In genomic region chr18:45775241-45775676, GRCh38 we compare ENCODE assay signal across 8 cellular contexts. TPM values are rescaled to one million over a fixed set of nuclear protein-coding genes. Genes with fewer than 3 reads are reported as not detected.
DNase-seq lines count a peak whose midpoint lies in the region; ATAC-seq and TF ChIP-seq lines count a peak whose summit lies in the region.

No MANE protein-coding gene starts in this region.

- POLR2A ChIA-PET in BJ (lab: Charles Lee) = no interaction called here

- no peak for TF ChIP-seq CTCF in BJ (IDR thresholded peaks at IDR 0.05; ENCODE audit: insufficient read depth, low read depth, low read length)
- no peak for TF ChIP-seq CTCF in neural cell (IDR thresholded peaks at IDR 0.05; ENCODE audit: poor library complexity, severe bottlenecking)
- TF ChIP-seq CTCF in stomach (IDR thresholded peaks at IDR 0.05) = no peak

- no peaks in the 10 kb centered on the region for H3K36me3 Mint-ChIP-seq in activated T-helper 1 cell treated with anti-CD3 and anti-CD28 coated beads, Interleukin-12 subunit alpha, Interleukin-12 subunit beta, Interleukin-2, Interleukin-4 antibody, amounts not matched to agents 30 ng/mL and 10 ng/mL and 1 ng/mL, durations not matched to agents 14 hours and 24 hours and 36 hours (ENCODE audit: low read depth)

- H3K27me3 ChIP-seq in BJ (ENCODE audit: control insufficient read depth, insufficient read depth, low read length) = no peaks in the 10 kb centered on the region
- H3K27me3 ChIP-seq in neural cell (ENCODE audit: insufficient read depth, low read depth, low read length) = peaks cover 12% of the 10 kb centered on the region
- no peaks in the 10 kb centered on the region for H3K27me3 ChIP-seq in stomach

- H3K9ac ChIP-seq in neural cell (ENCODE audit: low read length) = peak overlapping the region; percentile 44

- peak overlapping the region; percentile 76 for H3K4me3 Mint-ChIP-seq in activated T-helper 1 cell treated with anti-CD3 and anti-CD28 coated beads, Interleukin-12 subunit alpha, Interleukin-12 subunit beta, Interleukin-2, Interleukin-4 antibody, amounts not matched to agents 30 ng/mL and 10 ng/mL and 1 ng/mL, durations not matched to agents 14 hours and 24 hours and 36 hours

- DNase-seq in BJ (ENCODE audit: low read depth) (no peak), NCI-H2171 treated with DMSO at 0.1 percent for 48 hours (lab: John Stamatoyannopoulos, UW) (peak; percentile 79), fibroblast of peridontal ligament (ENCODE audit: extremely low read depth) (peak; percentile 78), stomach (peak; percentile 77), HuH-7.5 (ENCODE audit: low spot score) (no peak)
- peak; percentile 18 for DNase-seq in activated T-helper 1 cell treated with anti-CD3 and anti-CD28 coated beads, Interleukin-12 subunit alpha, Interleukin-12 subunit beta, Interleukin-2, Interleukin-4 antibody, amounts not matched to agents 30 ng/mL and 10 ng/mL and 1 ng/mL, durations not matched to agents 14 hours and 24 hours and 36 hours (ENCODE audit: low spot score)

- no peak for TF ChIP-seq RAD21 in neural cell (conservative IDR thresholded peaks at IDR 0.05)

- H3K9me3 Mint-ChIP-seq in activated T-helper 1 cell treated with anti-CD3 and anti-CD28 coated beads, Interleukin-12 subunit alpha, Interleukin-12 subunit beta, Interleukin-2, Interleukin-4 antibody, amounts not matched to agents 30 ng/mL and 10 ng/mL and 1 ng/mL, durations not matched to agents 14 hours and 24 hours and 36 hours = peaks cover 3% of the 10 kb centered on the region

- H3K4me1 ChIP-seq in stomach = peaks cover 0 to 17% (median 11%) of the 10 kb centered on the region in 4 donors

- no peak overlapping the region for H3K4me2 ChIP-seq in neural cell (ENCODE audit: low read length)

- H2AFZ ChIP-seq in neural cell (ENCODE audit: low read depth, low read length) = peak overlapping the region; percentile 14

- TF ChIP-seq EP300 in neural cell (conservative IDR thresholded peaks at IDR 0.05; ENCODE audit: poor library complexity, severe bottlenecking) (no peak), stomach (IDR thresholded peaks at IDR 0.05) (no peak)

- TF ChIP-seq POLR2A in stomach (IDR thresholded peaks at IDR 0.05) = no peak

- H3K4me3 ChIP-seq in BJ (ENCODE audit: low read depth, low read length) (peak overlapping the region; percentile 56), neural cell (ENCODE audit: low read length) (peak overlapping the region; percentile 62), stomach (peak overlapping the region; percentile 56 to 68 (median 60))

- peak overlapping the region; percentile 14 for H3K27ac Mint-ChIP-seq in activated T-helper 1 cell treated with anti-CD3 and anti-CD28 coated beads, Interleukin-12 subunit alpha, Interleukin-12 subunit beta, Interleukin-2, Interleukin-4 antibody, amounts not matched to agents 30 ng/mL and 10 ng/mL and 1 ng/mL, durations not matched to agents 14 hours and 24 hours and 36 hours

- H3K27ac ChIP-seq in neural cell (ENCODE audit: low read length) = no peak overlapping the region
- H3K27ac ChIP-seq in stomach = peak overlapping the region; percentile 68 to 89 (median 80)

- no peaks in the 10 kb centered on the region for H4K20me1 ChIP-seq in neural cell (ENCODE audit: insufficient read depth)

- CTCF ChIA-PET in BJ (lab: Yijun Ruan, JAX) = interaction anchor here (0.7 to 1.1 kb wide), 2 partner anchors 10 to 41 kb away, joined by 3 to 5 read pairs; no protein-coding TSS in a partner anchor

- peak; percentile 64 for ATAC-seq in GM19468 (IDR thresholded peaks at IDR 0.05; ENCODE audit: extremely low read depth, unreplicated experiment)

- 1 to 8% (median 5%) methylated on average over 31 to 35 of the region's 35 CpGs for WGBS in stomach, 5 donors

- H3K79me2 ChIP-seq in neural cell (replicated peaks; ENCODE audit: insufficient read depth, low read length) = no peaks in the 10 kb centered on the region

- H3K36me3 ChIP-seq in BJ (ENCODE audit: control insufficient read depth, insufficient read depth, low read length) (no peaks in the 10 kb centered on the region), neural cell (ENCODE audit: insufficient read depth, low read length) (no peaks in the 10 kb centered on the region), stomach (no peaks in the 10 kb centered on the region)

- H3K9me3 ChIP-seq in neural cell (ENCODE audit: low read length) = no peaks in the 10 kb centered on the region
- H3K9me3 ChIP-seq in stomach = no peaks in the 10 kb centered on the region

- peaks cover 15% of the 10 kb centered on the region for H3K4me1 Mint-ChIP-seq in activated T-helper 1 cell treated with anti-CD3 and anti-CD28 coated beads, Interleukin-12 subunit alpha, Interleukin-12 subunit beta, Interleukin-2, Interleukin-4 antibody, amounts not matched to agents 30 ng/mL and 10 ng/mL and 1 ng/mL, durations not matched to agents 14 hours and 24 hours and 36 hours (ENCODE audit: low read depth)

- no peaks in the 10 kb centered on the region for H3F3A ChIP-seq in neural cell (ENCODE audit: insufficient read depth, low read length, poor library complexity, severe bottlenecking)

- peaks cover 54% of the 10 kb centered on the region for H3K27me3 Mint-ChIP-seq in activated T-helper 1 cell treated with anti-CD3 and anti-CD28 coated beads, Interleukin-12 subunit alpha, Interleukin-12 subunit beta, Interleukin-2, Interleukin-4 antibody, amounts not matched to agents 30 ng/mL and 10 ng/mL and 1 ng/mL, durations not matched to agents 14 hours and 24 hours and 36 hours (ENCODE audit: insufficient read depth)

- intact Hi-C loops in activated T-helper 1 cell treated with anti-CD3 and anti-CD28 coated beads, Interleukin-12 subunit alpha, Interleukin-12 subunit beta, Interleukin-2, Interleukin-4 antibody, amounts not matched to agents 30 ng/mL and 10 ng/mL and 1 ng/mL, durations not matched to agents 14 hours and 24 hours and 36 hours (cut with micrococcal nuclease) = loop anchor here (5.0 kb wide), 1 partner anchor 88 kb away; no protein-coding TSS in a partner anchor
- intact Hi-C loops in stomach (cut with DNase I; ENCODE audit: low total_unique reads) = no loop called here

- H3K9me2 ChIP-seq in neural cell (ENCODE audit: insufficient read depth, low read length) = no peaks in the 10 kb centered on the region

TF ChIP-seq in neural cell, 6 proteins besides CTCF, POLR2A, EP300 and RAD21:
- no peak for TF ChIP-seq EZH2 (IDR thresholded peaks at IDR 0.05; ENCODE audit: borderline replicate concordance, insufficient read depth, low read length, poor library complexity, severe bottlenecking)
- no peak for TF ChIP-seq MXI1 (conservative IDR thresholded peaks at IDR 0.05; ENCODE audit: poor library complexity, severe bottlenecking)
- no peak for TF ChIP-seq REST (IDR thresholded peaks at IDR 0.05; ENCODE audit: borderline replicate concordance)
- no peak for TF ChIP-seq POLR2AphosphoS5 (IDR thresholded peaks at IDR 0.05)
- TF ChIP-seq TAF1 (IDR thresholded peaks at IDR 0.05; ENCODE audit: low read depth) = no peak
- TF ChIP-seq SMC3 (conservative IDR thresholded peaks at IDR 0.05; ENCODE audit: poor library complexity) = no peak

RNA-seq across cellular contexts. Expression of gene SIGLEC15, which starts 50.2 kb away (rescaled TPM):
- polyA plus RNA-seq in BJ (2011; rRNA removed) = 0.04 and 0.06 TPM in 2 replicates
- 0.05 TPM in 1 of 2 replicates, not detected in the other for polyA minus RNA-seq in BJ (2011; rRNA and poly(A)+ RNA removed)
- total RNA-seq in activated T-helper 1 cell treated with anti-CD3 and anti-CD28 coated beads, Interleukin-12 subunit alpha, Interleukin-12 subunit beta, Interleukin-2, Interleukin-4 antibody, amounts not matched to agents 30 ng/mL and 10 ng/mL and 1 ng/mL, durations not matched to agents 14 hours and 24 hours and 36 hours = not detected in 2 replicates
- not detected in 2 replicates for polyA plus RNA-seq in neural cell
- not detected in 2 replicates for polyA minus RNA-seq in neural cell
- total RNA-seq in stomach = 1 to 10 TPM in 1 of 5 donors, under 1 TPM in 1, not detected in 3; 0.92 to 5.5 TPM
- under 1 TPM; 0.10 to 0.76 (median 0.25) TPM for polyA plus RNA-seq in stomach

RNA-seq across cellular contexts. Expression of gene SLC14A1, which starts 51.3 kb away (rescaled TPM):
- polyA plus RNA-seq in BJ (2011; rRNA removed) (0.63 and 0.77 TPM in 2 replicates), neural cell (not detected in 2 replicates), stomach (1 to 10 TPM in 1 of 3 donors, under 1 TPM in 2; 0.20 to 3.1 (median 0.56) TPM)
- 0.26 and 0.85 TPM in 2 replicates for polyA minus RNA-seq in BJ (2011; rRNA and poly(A)+ RNA removed)
- total RNA-seq in activated T-helper 1 cell treated with anti-CD3 and anti-CD28 coated beads, Interleukin-12 subunit alpha, Interleukin-12 subunit beta, Interleukin-2, Interleukin-4 antibody, amounts not matched to agents 30 ng/mL and 10 ng/mL and 1 ng/mL, durations not matched to agents 14 hours and 24 hours and 36 hours = 0.10 and 0.49 TPM in 2 replicates
- not detected in 2 replicates for polyA minus RNA-seq in neural cell
- total RNA-seq in stomach = 1 to 10 TPM in 2 of 5 donors, not detected in 3; 3.9 to 4.2 TPM

Comparison
In these comparisons a context has a peak if more than half of its experiments do, and no peak if none do; other contexts are left out.
1. DNase-seq: peak in NCI-H2171 treated with DMSO at 0.1 percent for 48 hours (single experiment), activated T-helper 1 cell treated with anti-CD3 and anti-CD28 coated beads, Interleukin-12 subunit alpha, Interleukin-12 subunit beta, Interleukin-2, Interleukin-4 antibody, amounts not matched to agents 30 ng/mL and 10 ng/mL and 1 ng/mL, durations not matched to agents 14 hours and 24 hours and 36 hours (single experiment), fibroblast of peridontal ligament (single experiment) and stomach (single experiment); none in BJ (single experiment) and HuH-7.5 (single experiment).
2. Peak in every context shown above with its lines, with median percentiles within 50 percentile points of each other: H3K4me3 ChIP-seq.